1 cellular context compared by ENCODE assay signal in genomic region chr2:203569677-203570316, GRCh38.
TF ChIP-seq lines count a peak whose summit lies in the region.

No MANE protein-coding gene starts in this region.

TF ChIP-seq in GM12878, 131 proteins besides CTCF, POLR2A, EP300 and RAD21:
- TF ChIP-seq ZBTB33 (IDR thresholded peaks at IDR 0.05) (no peak), ZZZ3 (IDR thresholded peaks at IDR 0.05; ENCODE audit: control insufficient read depth, insufficient read length, low read depth) (no peak), NR2F1 (conservative IDR thresholded peaks at IDR 0.05) (no peak), BCL3 (IDR thresholded peaks at IDR 0.05; ENCODE audit: borderline replicate concordance, insufficient read depth, low read depth, low read length, poor library complexity, severe bottlenecking) (no peak), MEF2A (IDR thresholded peaks at IDR 0.05; ENCODE audit: insufficient read depth, low read depth, low read length) (no peak), NR2C2 (IDR thresholded peaks at IDR 0.05; ENCODE audit: borderline replicate concordance, control insufficient read depth, insufficient read length, low read depth) (no peak), ESRRA (IDR thresholded peaks at IDR 0.05; ENCODE audit: low read length) (no peak), SPI1 (IDR thresholded peaks at IDR 0.05; ENCODE audit: borderline replicate concordance, insufficient read depth, low read depth, low read length) (no peak), YBX1 (IDR thresholded peaks at IDR 0.05) (no peak), WRNIP1 (IDR thresholded peaks at IDR 0.05; ENCODE audit: borderline replicate concordance, low read depth, low read length) (no peak), CBX5 (IDR thresholded peaks at IDR 0.05; ENCODE audit: low read depth) (no peak), STAT1 (conservative IDR thresholded peaks at IDR 0.05) (no peak), ZNF592 (IDR thresholded peaks at IDR 0.05) (no peak), E2F4 (IDR thresholded peaks at IDR 0.05; ENCODE audit: low read depth, low read length) (no peak), EZH2 (IDR thresholded peaks at IDR 0.05; ENCODE audit: borderline replicate concordance, control insufficient read depth, low read depth, low read length) (no peak), ZNF274 (IDR thresholded peaks at IDR 0.05; ENCODE audit: insufficient read depth, insufficient read length) (no peak), PBX3 (IDR thresholded peaks at IDR 0.05; ENCODE audit: insufficient replicate concordance, low read depth, low read length) (no peak), SMAD1 (IDR thresholded peaks at IDR 0.05; ENCODE audit: low read depth, partially characterized antibody) (no peak), ZBTB11 (CRISPR knock-in tag; IDR thresholded peaks at IDR 0.05) (no peak), IRF3 (IDR thresholded peaks at IDR 0.05) (no peak)
